ENCODE assay signal across 8 cellular contexts in genomic region chr6:75284285-75285155, GRCh38. TPM values are rescaled to one million over a fixed set of nuclear protein-coding genes. Genes with fewer than 3 reads are reported as not detected.
DNase-seq lines count a peak whose midpoint lies in the region; ATAC-seq, FAIRE-seq and TF ChIP-seq lines count a peak whose summit lies in the region.

Gene TMEM30A (minus strand): TSS chr6:75284792. CDS start chr6:75284638, 154 bp downstream.

- H2AFZ ChIP-seq in GM23248 (peak within 1 kb of the TSS; percentile 94), Karpas-422 (ENCODE audit: low read length) (peak within 1 kb of the TSS; percentile 63; the same call in 1 of the 2 replicates)

- H3K4me2 ChIP-seq in DOHH2 (ENCODE audit: low read length) (peak within 1 kb of the TSS; percentile 82), GM23248 (ENCODE audit: unreplicated experiment) (peak within 1 kb of the TSS; percentile 96), Karpas-422 (ENCODE audit: low read depth, low read length, poor library complexity, severe bottlenecking) (peak within 1 kb of the TSS; percentile 87)

- no peaks in the 10 kb centered on the region for H3K27me3 Mint-ChIP-seq in activated T-cell treated with anti-CD3 and anti-CD28 coated beads, Interleukin-2, amount 50 U/mL, for 72 hours (ENCODE audit: low read depth)

- peak in 3 of 4 donors; percentile 80 to 93 (median 82) for TF ChIP-seq POLR2A in esophagus squamous epithelium (IDR thresholded peaks at IDR 0.05)

- H3F3A ChIP-seq in DOHH2 (ENCODE audit: control insufficient read depth, insufficient read depth) = no peaks in the 10 kb centered on the region
- no peaks in the 10 kb centered on the region for H3F3A ChIP-seq in GM23248 (ENCODE audit: insufficient read depth)

- H3K36me3 ChIP-seq in DOHH2 (ENCODE audit: control insufficient read depth, low read length) = peaks cover 22% of the 10 kb centered on the region
- no peaks in the 10 kb centered on the region for H3K36me3 ChIP-seq in GM23248 (ENCODE audit: low read depth)
- H3K36me3 ChIP-seq in Karpas-422 (ENCODE audit: insufficient read depth, low read length) = peaks cover 4% of the 10 kb centered on the region; the same call in 1 of the 2 replicates
- no peaks in the 10 kb centered on the region for H3K36me3 ChIP-seq in esophagus squamous epithelium
- H3K36me3 ChIP-seq in muscle layer of duodenum (ENCODE audit: control insufficient read depth in 1 of 2, insufficient read depth in 2 of 2, low read length in 2 of 2) = no peaks in the 10 kb centered on the region

- peak within 1 kb of the TSS; percentile 91 for H3K9ac ChIP-seq in GM23248
- peak within 1 kb of the TSS; percentile 89 for H3K9ac ChIP-seq in Karpas-422 (ENCODE audit: low read length)

- peak within 1 kb of the TSS; percentile 95 for H3K4me3 ChIP-seq in DOHH2 (ENCODE audit: low read length)
- peak within 1 kb of the TSS; percentile 83 for H3K4me3 ChIP-seq in GM23248
- H3K4me3 ChIP-seq in Karpas-422 (ENCODE audit: low read length) = peak within 1 kb of the TSS; percentile 95
- H3K4me3 ChIP-seq in esophagus squamous epithelium = peak within 1 kb of the TSS; percentile 84 to 97 (median 92)
- H3K4me3 ChIP-seq in muscle layer of duodenum (ENCODE audit: low read depth in 1 of 2, low read length in 2 of 2) = peak within 1 kb of the TSS; percentile 82 to 95

- peaks cover 32% of the 10 kb centered on the region for H3K4me1 Mint-ChIP-seq in activated T-cell treated with anti-CD3 and anti-CD28 coated beads, Interleukin-2, amount 50 U/mL, for 72 hours (ENCODE audit: low read depth)

- no peaks in the 10 kb centered on the region for H3K9me3 Mint-ChIP-seq in activated T-cell treated with anti-CD3 and anti-CD28 coated beads, Interleukin-2, amount 50 U/mL, for 72 hours

- FAIRE-seq in RCC 7860 (lab: Jason Lieb, UNC) = peak; percentile 93

- H3K9me2 ChIP-seq in DOHH2 (replicated peaks; ENCODE audit: control insufficient read depth, low read length) (no peaks in the 10 kb centered on the region), GM23248 (ENCODE audit: insufficient read depth) (no peaks in the 10 kb centered on the region), Karpas-422 (replicated peaks; ENCODE audit: insufficient read depth, low read length) (no peaks in the 10 kb centered on the region)

- peaks cover 0 to 2% of the 10 kb centered on the region in 2 donors for H3K36me3 Mint-ChIP-seq in activated T-cell treated with anti-CD3 and anti-CD28 coated beads, Interleukin-2, amount 50 U/mL, for 72 hours (ENCODE audit: insufficient read depth in 2 of 2)

- ATAC-seq in activated T-cell treated with anti-CD3 and anti-CD28 coated beads, Interleukin-2, amount 50 U/mL, for 72 hours (replicated peaks in 1 of 2) = peak; percentile 94

- DNase-seq in GM23248 (peak; percentile 99), Karpas-422 (peak; percentile 99), RCC 7860 (ENCODE audit: low spot score) (peak; percentile 95), esophagus squamous epithelium (lab: John Stamatoyannopoulos, UW) (peak; percentile 83)
- peak; percentile 94 to 97 for DNase-seq in activated T-cell treated with anti-CD3 and anti-CD28 coated beads, Interleukin-2, amount 50 U/mL, for 72 hours
- DNase-seq in stimulated activated CD8-positive, alpha-beta memory T cell treated with anti-CD3 and anti-CD28 coated beads, Interleukin-7, amount 100 ng/mL, for 4 hours (ENCODE audit: low read depth in 2 of 2) = peak; percentile 93 to 94

- H3K27ac ChIP-seq in DOHH2 (ENCODE audit: low read depth, low read length) (peak within 1 kb of the TSS; percentile 83), GM23248 (peak within 1 kb of the TSS; percentile 59), Karpas-422 (ENCODE audit: low read length) (peak within 1 kb of the TSS; percentile 84), esophagus squamous epithelium (peak within 1 kb of the TSS; percentile 92 to 96 (median 94)), muscle layer of duodenum (ENCODE audit: low read length) (peak within 1 kb of the TSS; percentile 97)

- H3K4me1 ChIP-seq in DOHH2 (ENCODE audit: control insufficient read depth, low read length) (peaks cover 46% of the 10 kb centered on the region), GM23248 (ENCODE audit: insufficient read depth) (peaks cover 37% of the 10 kb centered on the region), Karpas-422 (ENCODE audit: low read length) (peaks cover 61% of the 10 kb centered on the region), esophagus squamous epithelium (peaks cover 0 to 74% (median 27%) of the 10 kb centered on the region in 3 donors), muscle layer of duodenum (ENCODE audit: control insufficient read depth in 1 of 2, insufficient read depth in 2 of 2, low read length in 2 of 2) (peaks cover 4 to 38% of the 10 kb centered on the region in 2 donors)

- no peak within 1 kb of the TSS for H3K4me3 Mint-ChIP-seq in activated T-cell treated with anti-CD3 and anti-CD28 coated beads, Interleukin-2, amount 50 U/mL, for 72 hours

- H3K9me3 ChIP-seq in DOHH2 (ENCODE audit: control insufficient read depth, insufficient read depth, low read length) = no peaks in the 10 kb centered on the region
- no peaks in the 10 kb centered on the region for H3K9me3 ChIP-seq in GM23248 (ENCODE audit: low read depth)
- H3K9me3 ChIP-seq in Karpas-422 (ENCODE audit: low read length) = no peaks in the 10 kb centered on the region
- H3K9me3 ChIP-seq in esophagus squamous epithelium = no peaks in the 10 kb centered on the region
- no peaks in the 10 kb centered on the region for H3K9me3 ChIP-seq in muscle layer of duodenum (ENCODE audit: control insufficient read depth in 1 of 2, low read length in 2 of 2)

- H4K20me1 ChIP-seq in DOHH2 (ENCODE audit: control insufficient read depth, insufficient read depth, low read depth, low read length) (peaks cover 12% of the 10 kb centered on the region), GM23248 (ENCODE audit: insufficient read depth) (0 out of 2 replicates have a peak, but pooled peaks cover 6% of the 10 kb centered on the region), Karpas-422 (ENCODE audit: insufficient read depth, low read depth, low read length) (peaks cover 17% of the 10 kb centered on the region)

- WGBS in GM23248 (ENCODE audit: low coverage in 1 of 2, low lambda C conversion rate in 2 of 2, missing lambda C conversion rate in 2 of 2), 2 experiments = 1% methylated on average over 61 to 74 of the region's 74 CpGs
- WGBS in esophagus squamous epithelium, 2 donors = 0% methylated on average over 34 to 49 of the region's 74 CpGs

- no peak for TF ChIP-seq CTCF in DOHH2 (IDR thresholded peaks at IDR 0.05; ENCODE audit: low read depth, low read length, poor library complexity, severe bottlenecking)
- TF ChIP-seq CTCF in esophagus squamous epithelium (IDR thresholded peaks at IDR 0.05) = peak in 1 of 6 experiments; percentile 6

- no peak within 1 kb of the TSS for H3K27ac Mint-ChIP-seq in activated T-cell treated with anti-CD3 and anti-CD28 coated beads, Interleukin-2, amount 50 U/mL, for 72 hours

- no peaks in the 10 kb centered on the region for H3K27me3 ChIP-seq in DOHH2 (ENCODE audit: control insufficient read depth, low read length)
- no peaks in the 10 kb centered on the region for H3K27me3 ChIP-seq in GM23248 (replicated peaks; ENCODE audit: insufficient read depth)
- no peaks in the 10 kb centered on the region for H3K27me3 ChIP-seq in Karpas-422 (ENCODE audit: low read length)
- no peaks in the 10 kb centered on the region for H3K27me3 ChIP-seq in esophagus squamous epithelium
- no peaks in the 10 kb centered on the region for H3K27me3 ChIP-seq in muscle layer of duodenum (ENCODE audit: low read depth, low read length)

- peaks cover 89% of the 10 kb centered on the region for H3K79me2 ChIP-seq in DOHH2 (ENCODE audit: control insufficient read depth, low read length)
- H3K79me2 ChIP-seq in GM23248 (ENCODE audit: insufficient read depth) = peaks cover 59% of the 10 kb centered on the region
- H3K79me2 ChIP-seq in Karpas-422 (ENCODE audit: low read length) = peaks cover 85% of the 10 kb centered on the region

- intact Hi-C loops in esophagus squamous epithelium (cut with DNase I) = no loop called here

- in situ Hi-C loops in GM23248 (cut with MboI) = no loop called here

RNA-seq across cellular contexts. Expression of gene TMEM30A, which starts in this region (rescaled TPM):
- total RNA-seq in GM23248 (2014; rRNA removed; shearing (Covaris generic)) = 150 and 152 TPM in 2 replicates
- polyA plus RNA-seq in GM23248 (2016; fragmentation: Nextera tagmentation; extraction: Ambion mirVana) = 118 and 125 TPM in 2 replicates
- 39.6 and 78.5 TPM in 2 replicates for total RNA-seq in Karpas-422 (2014; rRNA removed; shearing (Covaris generic); ENCODE audit: low replicate concordance)
- total RNA-seq in activated T-cell treated with anti-CD3 and anti-CD28 coated beads, Interleukin-2, amount 50 U/mL, for 72 hours = 10 to 100 TPM; 56.2 to 63.9 TPM
- 10 to 100 TPM; 51.3 to 97.0 (median 72.3) TPM for total RNA-seq in esophagus squamous epithelium

Comparison
In these comparisons a context has a peak if more than half of its experiments do, and no peak if none do; other contexts are left out.
1. Peak in every context shown above with its lines: DNase-seq, ATAC-seq, H3K4me3 ChIP-seq and H3K27ac ChIP-seq.